ENCODE assay signal across 30 cellular contexts in the genomic region with DNA sequence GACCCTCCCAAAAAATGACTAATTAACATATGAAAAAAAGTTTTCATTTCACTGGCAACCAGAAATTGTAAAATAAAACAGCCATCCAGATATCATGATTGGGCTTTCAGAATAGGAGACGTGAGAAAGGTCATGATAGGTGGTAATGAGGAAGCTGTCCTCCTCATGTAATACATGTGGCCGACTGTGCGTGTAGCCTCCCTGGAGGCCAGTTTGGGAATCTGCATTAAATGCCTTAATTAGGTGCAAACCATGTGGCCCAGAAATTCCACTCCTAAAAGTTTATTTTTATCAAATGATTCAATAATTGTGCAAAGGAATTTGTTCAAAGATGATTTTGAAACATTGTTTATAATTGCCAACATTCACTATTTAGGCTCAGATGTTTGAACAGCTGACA.
"Had no signal": no experiment of that assay in that cellular context is flagged by ENCODE, and none has a peak within 500 bp of the region (broad histone marks: within the 10 kb centered on the region; RNA-seq: fewer than 3 reads in every experiment).

No MANE protein-coding gene starts in this region.

- H3K4me3 ChIP-seq: gastrocnemius medialis, thoracic aorta had no signal

- H3K9me3 Mint-ChIP-seq: activated CD8-positive, alpha-beta T cell treated with anti-CD3 and anti-CD28 coated beads for 36 hours; activated naive CD4-positive, alpha-beta T cell treated with anti-CD3 and anti-CD28 coated beads, Interleukin-2, amount 50 U/mL, for 24 hours; activated naive CD8-positive, alpha-beta T cell treated with anti-CD3 and anti-CD28 coated beads, Interleukin-2, amount 50 U/mL, for 24 hours; activated T-cell treated with anti-CD3 and anti-CD28 coated beads, Interleukin-2, amount 50 U/mL, for 4 hours; activated T-helper 17 cell treated with anti-CD3 and anti-CD28 coated beads, Interleukin-2, amount 50 U/mL, for 72 hours; central memory CD8-positive, alpha-beta T cell; naive thymus-derived CD4-positive, alpha-beta T cell; neural crest cell; stimulated activated naive CD8-positive, alpha-beta T cell treated with anti-CD3 and anti-CD28 coated beads, Interleukin-15, Interleukin-2, amounts not matched to agents 100 ng/mL and 50 ng/mL, for 24 hours; WTC11 had no signal

- H3K4me3 Mint-ChIP-seq: activated CD4-positive, alpha-beta T cell treated with anti-CD3 and anti-CD28 coated beads, Interleukin-2, amount 10 ng/mL, durations not matched to agents 7 days and 5 days; activated CD8-positive, alpha-beta T cell treated with anti-CD3 and anti-CD28 coated beads for 36 hours; activated naive CD4-positive, alpha-beta T cell treated with anti-CD3 and anti-CD28 coated beads, Interleukin-2, amount 50 U/mL, for 24 hours; activated naive CD8-positive, alpha-beta T cell treated with anti-CD3 and anti-CD28 coated beads, Interleukin-2, amount 50 U/mL, for 24 hours; activated T-cell treated with anti-CD3 and anti-CD28 coated beads, Interleukin-2, amount 50 U/mL, for 4 hours; activated T-helper 17 cell treated with anti-CD3 and anti-CD28 coated beads, Interleukin-2, amount 50 U/mL, for 72 hours; central memory CD8-positive, alpha-beta T cell; naive thymus-derived CD4-positive, alpha-beta T cell; neural crest cell; stimulated activated naive CD8-positive, alpha-beta T cell treated with anti-CD3 and anti-CD28 coated beads, Interleukin-15, Interleukin-2, amounts not matched to agents 100 ng/mL and 50 ng/mL, for 24 hours; WTC11 had no signal

- H3K36me3 Mint-ChIP-seq: activated naive CD4-positive, alpha-beta T cell treated with anti-CD3 and anti-CD28 coated beads, Interleukin-2, amount 50 U/mL, for 24 hours; naive thymus-derived CD4-positive, alpha-beta T cell; WTC11 had no signal

- H3K9me3 ChIP-seq: gastrocnemius medialis, thoracic aorta had no signal

- FAIRE-seq: bronchial epithelial cell, colon, islet of Langerhans, urothelium cell line had no signal

- ATAC-seq: activated CD8-positive, alpha-beta T cell treated with anti-CD3 and anti-CD28 coated beads for 36 hours; activated naive CD8-positive, alpha-beta T cell treated with anti-CD3 and anti-CD28 coated beads, Interleukin-2, amount 50 U/mL, for 24 hours; activated T-cell treated with anti-CD3 and anti-CD28 coated beads, Interleukin-2, amount 50 U/mL, for 4 hours; activated T-helper 17 cell treated with anti-CD3 and anti-CD28 coated beads, Interleukin-2, amount 50 U/mL, for 72 hours; gastrocnemius medialis; left ventricle myocardium superior; naive thymus-derived CD4-positive, alpha-beta T cell; right cardiac atrium; WTC11 had no signal

- H3K27ac ChIP-seq: gastrocnemius medialis, thoracic aorta had no signal

- H3K27me3 ChIP-seq: gastrocnemius medialis had no signal

- H3K27me3 Mint-ChIP-seq: activated CD4-positive, alpha-beta T cell treated with anti-CD3 and anti-CD28 coated beads, Interleukin-2, amount 10 ng/mL, durations not matched to agents 7 days and 5 days; activated CD8-positive, alpha-beta T cell treated with anti-CD3 and anti-CD28 coated beads for 36 hours; activated naive CD4-positive, alpha-beta T cell treated with anti-CD3 and anti-CD28 coated beads, Interleukin-2, amount 50 U/mL, for 24 hours; activated naive CD8-positive, alpha-beta T cell treated with anti-CD3 and anti-CD28 coated beads, Interleukin-2, amount 50 U/mL, for 24 hours; activated T-helper 17 cell treated with anti-CD3 and anti-CD28 coated beads, Interleukin-2, amount 50 U/mL, for 72 hours; central memory CD8-positive, alpha-beta T cell; naive thymus-derived CD4-positive, alpha-beta T cell; stimulated activated naive CD8-positive, alpha-beta T cell treated with anti-CD3 and anti-CD28 coated beads, Interleukin-15, Interleukin-2, amounts not matched to agents 100 ng/mL and 50 ng/mL, for 24 hours had no signal

- H3K36me3 ChIP-seq: gastrocnemius medialis, thoracic aorta had no signal

- H3K27ac Mint-ChIP-seq: activated CD4-positive, alpha-beta T cell treated with anti-CD3 and anti-CD28 coated beads, Interleukin-2, amount 10 ng/mL, durations not matched to agents 7 days and 5 days; activated CD8-positive, alpha-beta T cell treated with anti-CD3 and anti-CD28 coated beads for 36 hours; activated naive CD4-positive, alpha-beta T cell treated with anti-CD3 and anti-CD28 coated beads, Interleukin-2, amount 50 U/mL, for 24 hours; activated naive CD8-positive, alpha-beta T cell treated with anti-CD3 and anti-CD28 coated beads, Interleukin-2, amount 50 U/mL, for 24 hours; activated T-helper 17 cell treated with anti-CD3 and anti-CD28 coated beads, Interleukin-2, amount 50 U/mL, for 72 hours; naive thymus-derived CD4-positive, alpha-beta T cell; stimulated activated naive CD8-positive, alpha-beta T cell treated with anti-CD3 and anti-CD28 coated beads, Interleukin-15, Interleukin-2, amounts not matched to agents 100 ng/mL and 50 ng/mL, for 24 hours; WTC11 had no signal

- DNase-seq: activated CD4-positive, alpha-beta T cell treated with anti-CD3 and anti-CD28 coated beads for 1 hour; activated CD4-positive, alpha-beta T cell treated with anti-CD3 and anti-CD28 coated beads, Interleukin-2, amount 10 ng/mL, durations not matched to agents 7 days and 5 days; activated CD8-positive, alpha-beta T cell treated with anti-CD3 and anti-CD28 coated beads for 36 hours; activated naive CD8-positive, alpha-beta T cell treated with anti-CD3 and anti-CD28 coated beads, Interleukin-2, amount 50 U/mL, for 24 hours; activated T-cell treated with anti-CD3 and anti-CD28 coated beads, Interleukin-2, amount 50 U/mL, for 4 hours; amygdala; effector CD8-positive, alpha-beta T cell; gastrocnemius medialis; glutamatergic neuron; left ventricle myocardium superior; midbrain; naive thymus-derived CD4-positive, alpha-beta T cell; nucleus accumbens; posterior cingulate gyrus; right cardiac atrium; stimulated activated CD4-positive, alpha-beta T cell treated with anti-CD3 and anti-CD28 coated beads, Interleukin-12 subunit alpha, Interleukin-12 subunit beta, amount 100 ng/mL, for 4 hours; stimulated activated CD4-positive, alpha-beta T cell treated with anti-CD3 and anti-CD28 coated beads, Interleukin-4, amount 100 ng/mL, for 1 hour; T-helper 2 cell; trophoblast cell had no signal

- H3K4me1 Mint-ChIP-seq: activated naive CD4-positive, alpha-beta T cell treated with anti-CD3 and anti-CD28 coated beads, Interleukin-2, amount 50 U/mL, for 24 hours; activated naive CD8-positive, alpha-beta T cell treated with anti-CD3 and anti-CD28 coated beads, Interleukin-2, amount 50 U/mL, for 24 hours; activated T-helper 17 cell treated with anti-CD3 and anti-CD28 coated beads, Interleukin-2, amount 50 U/mL, for 72 hours; central memory CD8-positive, alpha-beta T cell; neural crest cell; WTC11 had no signal
